ENCODE assay signal across 8 cellular contexts in the genomic region with DNA sequence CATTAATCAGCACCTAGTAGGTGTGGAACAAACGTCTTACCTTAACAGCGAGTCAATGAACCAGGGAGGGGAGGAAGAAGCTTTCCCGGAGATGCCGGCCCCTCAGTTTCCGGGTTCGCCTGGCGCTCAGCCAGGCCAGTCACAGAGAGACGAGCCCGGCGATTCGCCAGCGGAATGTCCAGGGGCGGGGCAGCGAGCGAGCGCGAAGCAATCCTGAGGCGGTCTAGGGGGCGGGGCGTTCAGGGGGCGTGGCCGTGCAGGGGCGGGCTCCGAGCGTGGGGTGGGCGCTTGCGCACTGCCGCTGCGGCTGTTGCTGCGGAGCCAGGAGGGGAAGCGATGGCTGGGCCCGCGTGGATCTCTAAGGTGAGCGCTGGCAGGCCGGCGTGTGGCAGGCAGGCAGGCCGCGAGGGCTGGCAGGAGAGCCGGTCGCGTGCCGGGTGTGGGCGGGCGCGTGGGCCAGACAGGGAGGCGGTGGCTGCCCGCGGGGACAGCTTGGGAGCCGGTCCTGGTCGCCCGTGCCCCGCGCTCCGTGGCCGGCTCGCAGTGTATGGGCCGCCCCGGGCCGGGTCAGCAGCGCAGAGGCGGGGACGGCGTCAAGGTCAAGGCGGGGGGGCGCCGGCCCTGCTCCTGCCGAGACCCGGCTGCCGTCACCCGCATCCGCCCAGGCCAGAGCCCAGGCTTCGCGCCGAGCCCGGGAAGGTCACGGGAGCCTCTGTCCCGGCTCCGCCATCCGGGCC. TPM values are rescaled to one million over a fixed set of nuclear protein-coding genes. Genes with fewer than 3 reads are reported as not detected.
DNase-seq lines count a peak whose midpoint lies in the region; ATAC-seq and TF ChIP-seq lines count a peak whose summit lies in the region.

A gene (plus strand): TSS at position 295 of the 737 bp plus-strand sequence. CDS start 42 bp downstream, at position 337.

- DNase-seq in NCI-H1694 (lab: John Stamatoyannopoulos, UW) (peak; percentile 87), amniotic epithelial cell (ENCODE audit: low read depth) (peak; percentile 88), heart right ventricle (peak; percentile 100), posterior vena cava (ENCODE audit: low spot score) (peak; percentile 100), upper lobe of left lung (peak; percentile 99 to 100)

- H3K4me1 ChIP-seq in heart right ventricle: peaks cover 4 to 61% (median 34%) of the 10 kb centered on the region in 9 donors
- H3K4me1 ChIP-seq in upper lobe of left lung: peaks cover 12 to 20% (median 14%) of the 10 kb centered on the region in 4 donors

- H3K4me3 ChIP-seq in heart right ventricle: peak within 1 kb of the TSS; percentile 68 to 88 (median 79)
- H3K4me3 ChIP-seq in upper lobe of left lung: peak within 1 kb of the TSS; percentile 65 to 97 (median 81)

- H3K9me3 ChIP-seq in heart right ventricle (no peaks in the 10 kb centered on the region), upper lobe of left lung (no peaks in the 10 kb centered on the region)

- ATAC-seq in HG02884 (IDR thresholded peaks at IDR 0.05; ENCODE audit: unreplicated experiment) (peak; percentile 81), heart right ventricle (peak; percentile 97 to 99 (median 98)), upper lobe of left lung (ENCODE audit: low FRiP score in 2 of 2) (peak; percentile 99 to 100)

- 0 to 1% methylated on average over 73 to 79 of the region's 79 CpGs for WGBS in heart right ventricle, 2 donors
- 0% methylated on average over 9 to 24 of the region's 79 CpGs for WGBS in upper lobe of left lung, 2 donors

- TF ChIP-seq POLR2A in GM15510 (IDR thresholded peaks at IDR 0.05; ENCODE audit: borderline replicate concordance, extremely low read depth, insufficient read length) (peak; percentile 91), upper lobe of left lung (IDR thresholded peaks at IDR 0.05) (peak in 3 of 4 donors; percentile 53 to 88 (median 86))

- peak in 1 of 4 donors; percentile 7 for TF ChIP-seq EP300 in upper lobe of left lung (IDR thresholded peaks at IDR 0.05)

- intact Hi-C loops in T-helper 1 cell treated with Interleukin-12 subunit alpha and Interleukin-12 subunit beta and Interleukin-4 antibody, amounts not matched to agents 30 ng/mL and 1 ng/mL, for 36 hours (cut with micrococcal nuclease): loop anchor here (1.0 to 2.0 kb wide), 8 partner anchors 18 to 392 kb away; a partner anchor contains a TSS
- intact Hi-C loops in heart right ventricle (cut with DNase I) (loop anchor here in 1 of 10 donors (2.0 kb wide), 1 partner anchor 18 kb away; a partner anchor contains a TSS), posterior vena cava (cut with DNase I) (no loop called here)

- TF ChIP-seq CTCF in heart right ventricle (IDR thresholded peaks at IDR 0.05): no peak
- peak in 1 of 6 experiments; percentile 9 for TF ChIP-seq CTCF in upper lobe of left lung (IDR thresholded peaks at IDR 0.05)

- H3K27me3 ChIP-seq in heart right ventricle: no peaks in the 10 kb centered on the region
- H3K27me3 ChIP-seq in upper lobe of left lung: no peaks in the 10 kb centered on the region

- peaks cover 0 to 6% (median 0%) of the 10 kb centered on the region in 9 donors for H3K36me3 ChIP-seq in heart right ventricle
- no peaks in the 10 kb centered on the region for H3K36me3 ChIP-seq in upper lobe of left lung

- H3K27ac ChIP-seq in heart right ventricle (peak within 1 kb of the TSS; percentile 79 to 97 (median 92)), upper lobe of left lung (peak within 1 kb of the TSS; percentile 80 to 89 (median 86))

RNA-seq across cellular contexts. Expression of the gene that starts here (rescaled TPM):
- total RNA-seq in T-helper 1 cell treated with Interleukin-12 subunit alpha and Interleukin-12 subunit beta and Interleukin-4 antibody, amounts not matched to agents 30 ng/mL and 1 ng/mL, for 36 hours: 103 and 114 TPM in 2 replicates
- total RNA-seq in heart right ventricle: 100 to 1,000 TPM; 315 to 509 (median 460) TPM
- 100 to 1,000 TPM; 110 to 125 TPM for polyA plus RNA-seq in heart right ventricle
- 10 to 100 TPM; 84.2 to 90.6 TPM for total RNA-seq in posterior vena cava
- 10 to 100 TPM; 17.5 to 80.1 (median 48.2) TPM for total RNA-seq in upper lobe of left lung

Comparison
In these comparisons a context has a peak if more than half of its experiments do, and no peak if none do; other contexts are left out.
1. Peak in every context shown above with its lines: DNase-seq, ATAC-seq, H3K4me3 ChIP-seq and H3K27ac ChIP-seq.